In the genomic region with DNA sequence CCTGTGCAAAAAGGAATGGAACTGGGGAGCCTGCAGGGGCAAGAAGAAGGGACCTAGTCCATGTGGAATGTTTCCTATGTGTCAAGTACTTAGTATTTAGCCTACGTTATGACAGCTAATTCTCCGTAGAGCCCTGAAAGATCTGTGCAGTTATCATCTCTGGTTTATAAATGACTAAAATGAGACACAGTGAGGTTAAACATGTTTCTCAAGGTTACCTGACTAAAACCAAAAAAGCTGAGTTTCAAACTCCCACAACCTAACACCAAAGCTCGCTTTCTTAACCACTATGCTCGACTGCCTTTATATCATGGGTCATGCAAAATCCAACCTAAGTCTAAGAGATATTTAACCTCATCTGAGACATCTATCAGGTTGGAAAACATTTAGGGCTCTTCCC, we compare ENCODE assay signal across 13 cellular contexts. TPM values are rescaled to one million over a fixed set of nuclear protein-coding genes. Genes with fewer than 3 reads are reported as not detected.
"Had no signal": no experiment of that assay in that cellular context is flagged by ENCODE, and none has a peak within 500 bp of the region (broad histone marks: within the 10 kb centered on the region; RNA-seq: fewer than 3 reads in every experiment).

No MANE protein-coding gene starts in this region.

- H3K9me3 Mint-ChIP-seq: brain; nephron progenitor cell; stimulated activated naive CD8-positive, alpha-beta T cell treated with anti-CD3 and anti-CD28 coated beads, Interleukin-15, Interleukin-2, amounts not matched to agents 100 ng/mL and 50 ng/mL, for 24 hours had no signal

- DNase-seq: activated naive CD4-positive, alpha-beta T cell treated with anti-CD3 and anti-CD28 coated beads, Interleukin-2, amount 50 U/mL, for 16 hours; endodermal cell; erythroblast; left lung; nephron progenitor cell; psoas muscle; right lobe of liver; SW 1271; testis; upper lobe of right lung had no signal

- H3K4me1 Mint-ChIP-seq: brain, nephron progenitor cell had no signal

- H3K36me3 Mint-ChIP-seq: brain had no signal

- H3K27ac Mint-ChIP-seq: brain, endodermal cell, nephron progenitor cell had no signal

- ATAC-seq: psoas muscle, right lobe of liver, upper lobe of right lung had no signal

- H3K4me3 Mint-ChIP-seq: brain; endodermal cell; nephron progenitor cell; stimulated activated naive CD8-positive, alpha-beta T cell treated with anti-CD3 and anti-CD28 coated beads, Interleukin-15, Interleukin-2, amounts not matched to agents 100 ng/mL and 50 ng/mL, for 24 hours had no signal

RNA-seq across cellular contexts. Expression of a gene that starts 53.3 kb away (rescaled TPM):
- total RNA-seq: activated CD8-positive, alpha-beta memory T cell treated with anti-CD3 and anti-CD28 coated beads for 36 hours had no signal
